In the genomic region with DNA sequence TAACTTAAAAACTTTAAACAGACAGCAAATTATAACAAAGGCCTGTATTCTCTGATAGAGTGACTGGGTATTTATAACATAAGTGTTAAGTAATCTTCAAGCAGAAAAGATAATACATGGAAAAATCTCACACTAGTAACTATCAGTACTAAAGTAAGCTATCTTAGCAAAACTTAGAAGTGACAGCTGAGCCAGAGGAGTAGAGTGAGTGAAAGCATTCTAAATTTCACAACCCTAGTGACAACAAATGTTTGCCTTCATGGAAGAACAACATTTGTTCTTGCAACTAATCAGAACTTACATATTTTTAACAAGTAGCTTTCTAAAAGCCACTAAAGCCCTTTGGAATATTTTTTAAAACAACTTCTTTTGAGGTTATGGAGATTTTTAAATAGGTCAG, we compare ENCODE assay signal across 1 cellular context.
TF ChIP-seq lines count a peak whose summit lies in the region.

No MANE protein-coding gene starts in this region.

TF ChIP-seq in HepG2, 621 proteins besides CTCF, POLR2A, EP300 and RAD21 (continued from another document):
- TF ChIP-seq, protein P1, sequence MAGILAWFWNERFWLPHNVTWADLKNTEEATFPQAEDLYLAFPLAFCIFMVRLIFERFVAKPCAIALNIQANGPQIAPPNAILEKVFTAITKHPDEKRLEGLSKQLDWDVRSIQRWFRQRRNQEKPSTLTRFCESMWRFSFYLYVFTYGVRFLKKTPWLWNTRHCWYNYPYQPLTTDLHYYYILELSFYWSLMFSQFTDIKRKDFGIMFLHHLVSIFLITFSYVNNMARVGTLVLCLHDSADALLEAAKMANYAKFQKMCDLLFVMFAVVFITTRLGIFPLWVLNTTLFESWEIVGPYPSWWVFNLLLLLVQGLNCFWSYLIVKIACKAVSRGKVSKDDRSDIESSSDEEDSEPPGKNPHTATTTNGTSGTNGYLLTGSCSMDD (CRISPR knock-in tag; IDR thresholded peaks at IDR 0.05), result no peak
- TF ChIP-seq ZFP90 (CRISPR knock-in tag; IDR thresholded peaks at IDR 0.05; ENCODE audit: borderline replicate concordance) (no peak), ZNF720 (CRISPR knock-in tag; IDR thresholded peaks at IDR 0.05) (no peak), MED1 (CRISPR knock-in tag; IDR thresholded peaks at IDR 0.05) (no peak)
- TF ChIP-seq, protein P2, sequence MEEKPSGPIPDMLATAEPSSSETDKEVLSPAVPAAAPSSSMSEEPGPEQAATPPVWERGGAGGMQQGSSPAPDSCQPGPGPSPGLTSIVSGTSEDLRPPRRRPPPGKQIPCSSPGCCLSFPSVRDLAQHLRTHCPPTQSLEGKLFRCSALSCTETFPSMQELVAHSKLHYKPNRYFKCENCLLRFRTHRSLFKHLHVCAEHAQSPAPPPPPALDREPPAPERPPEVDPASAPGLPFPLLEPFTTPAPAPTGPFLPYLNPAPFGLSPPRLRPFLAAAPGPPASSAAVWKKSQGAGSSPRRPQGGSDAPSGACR (CRISPR knock-in tag; IDR thresholded peaks at IDR 0.05), result no peak
